Comparison of ENCODE assay signal across 13 cellular contexts in genomic region chr2:160397530-160397865, GRCh38.
DNase-seq lines count a peak whose midpoint lies in the region; ATAC-seq and TF ChIP-seq lines count a peak whose summit lies in the region.
"Had no signal": no experiment of that assay in that cellular context is flagged by ENCODE, and none has a peak within 500 bp of the region (broad histone marks: within the 10 kb centered on the region; RNA-seq: fewer than 3 reads in every experiment).

No MANE protein-coding gene starts in this region.

- H3K27ac ChIP-seq in mesodermal cell (ENCODE audit: low read depth, low read length, severe bottlenecking) (peak overlapping the region; percentile 58), testis (no peak overlapping the region)

- TF ChIP-seq CTCF in Calu3 (IDR thresholded peaks at IDR 0.05; ENCODE audit: unreplicated experiment), result no peak
- TF ChIP-seq CTCF in testis (IDR thresholded peaks at IDR 0.05), result no peak

- no peak for ATAC-seq in GM21786 (IDR thresholded peaks at IDR 0.05; ENCODE audit: unreplicated experiment)
- ATAC-seq: activated naive CD8-positive, alpha-beta T cell treated with anti-CD3 and anti-CD28 coated beads, Interleukin-2, amount 50 U/mL, for 24 hours; naive thymus-derived CD4-positive, alpha-beta T cell had no signal

- CTCF ChIA-PET in Calu3 (lab: Charles Lee), result no interaction called here

- no peak overlapping the region for H3K27ac Mint-ChIP-seq in Calu3 (ENCODE audit: unreplicated experiment)
- H3K27ac Mint-ChIP-seq: activated naive CD8-positive, alpha-beta T cell treated with anti-CD3 and anti-CD28 coated beads, Interleukin-2, amount 50 U/mL, for 24 hours; CD14-positive monocyte had no signal

- intact Hi-C loops in Calu3 (cut with micrococcal nuclease; ENCODE audit: unreplicated experiment), result loop anchor here (10.0 kb wide), 1 partner anchor 173 kb away; no protein-coding TSS in a partner anchor
- intact Hi-C loops in testis (cut with DNase I; ENCODE audit: low total_unique reads), result no loop called here

- H3K36me3 ChIP-seq in mesodermal cell (ENCODE audit: control insufficient read depth, insufficient read depth, low read length), result peaks cover 3% of the 10 kb centered on the region
- H3K36me3 ChIP-seq in testis (ENCODE audit: low read depth, missing control alignments), result no peaks in the 10 kb centered on the region

- H3K9me3 ChIP-seq in mesodermal cell (ENCODE audit: control insufficient read depth, low read length) (no peaks in the 10 kb centered on the region), testis (no peaks in the 10 kb centered on the region)

- DNase-seq in Calu3 (peak; percentile 45), LoVo (ENCODE audit: low spot score) (peak; percentile 56), ecto neural progenitor cell (ENCODE audit: low spot score) (peak; percentile 57), testis (no peak), activated gamma-delta T cell treated with Interleukin-2 at 50 U/mL for 16 hours (no peak), NCI-H510A treated with DMSO at 0.1 percent for 48 hours (lab: John Stamatoyannopoulos, UW) (no peak)
- DNase-seq: activated naive CD8-positive, alpha-beta T cell treated with anti-CD3 and anti-CD28 coated beads, Interleukin-2, amount 50 U/mL, for 24 hours; naive thymus-derived CD4-positive, alpha-beta T cell; NCI-H187 treated with DMSO at 0.1 percent for 48 hours had no signal

- peaks cover 3% of the 10 kb centered on the region for H3K36me3 Mint-ChIP-seq in Calu3 (ENCODE audit: insufficient read depth, unreplicated experiment)

- H3K4me1 ChIP-seq in mesodermal cell (ENCODE audit: control insufficient read depth, insufficient read depth, low read length, poor library complexity, severe bottlenecking) (peaks cover 38% of the 10 kb centered on the region), testis (no peaks in the 10 kb centered on the region)

- WGBS in mesodermal cell (ENCODE audit: insufficient coverage in 2 of 2), 2 experiments, result 6 to 9% methylated on average over 2 of the region's 2 CpGs
- WGBS in testis, 2 donors, result 18 to 37% methylated on average over 2 of the region's 2 CpGs

- no peak overlapping the region for H3K4me3 Mint-ChIP-seq in Calu3 (ENCODE audit: low read depth, unreplicated experiment)
- H3K4me3 Mint-ChIP-seq: activated naive CD8-positive, alpha-beta T cell treated with anti-CD3 and anti-CD28 coated beads, Interleukin-2, amount 50 U/mL, for 24 hours; CD14-positive monocyte; naive thymus-derived CD4-positive, alpha-beta T cell had no signal

- no peak for TF ChIP-seq POLR2A in testis (IDR thresholded peaks at IDR 0.05)

- BruUV-seq in Calu3 (replicated peaks; lab: Mats Ljungman, UMichigan), result no TSS peak

- H3K4me1 Mint-ChIP-seq in Calu3 (ENCODE audit: low read depth, unreplicated experiment), result peaks cover 18% of the 10 kb centered on the region

- no peaks in the 10 kb centered on the region for H3K27me3 ChIP-seq in testis

- H3K4me3 ChIP-seq in mesodermal cell (ENCODE audit: extremely low read depth, insufficient read depth, low read length, poor library complexity, severe bottlenecking), result no peak overlapping the region
- H3K4me3 ChIP-seq in testis, result no peak overlapping the region
- H3K4me3 ChIP-seq: skin epidermis had no signal

- H3K9me3 Mint-ChIP-seq in Calu3 (ENCODE audit: low read depth, unreplicated experiment), result no peaks in the 10 kb centered on the region
- H3K9me3 Mint-ChIP-seq: activated naive CD8-positive, alpha-beta T cell treated with anti-CD3 and anti-CD28 coated beads, Interleukin-2, amount 50 U/mL, for 24 hours; naive thymus-derived CD4-positive, alpha-beta T cell had no signal

- H3K27me3 Mint-ChIP-seq in Calu3 (ENCODE audit: unreplicated experiment), result no peaks in the 10 kb centered on the region
- H3K27me3 Mint-ChIP-seq: activated naive CD8-positive, alpha-beta T cell treated with anti-CD3 and anti-CD28 coated beads, Interleukin-2, amount 50 U/mL, for 24 hours; naive thymus-derived CD4-positive, alpha-beta T cell had no signal

Comparison
In these comparisons a context has a peak if more than half of its experiments do, and no peak if none do; other contexts are left out.
1. DNase-seq: peak in Calu3 (single experiment), LoVo (single experiment) and ecto neural progenitor cell (single experiment); none in testis (single experiment), activated gamma-delta T cell treated with Interleukin-2 at 50 U/mL for 16 hours (single experiment) and NCI-H510A treated with DMSO at 0.1 percent for 48 hours (single experiment).